ENCODE assay signal across 7 cellular contexts in genomic region chr4:129602447-129602846, GRCh38.
"Had no signal": no experiment of that assay in that cellular context is flagged by ENCODE, and none has a peak within 500 bp of the region (broad histone marks: within the 10 kb centered on the region; RNA-seq: fewer than 3 reads in every experiment).

No MANE protein-coding gene starts in this region.

- H3K9ac ChIP-seq: KMS-11 had no signal

- H3K4me3 ChIP-seq: K562 had no signal

- H3K36me3 Mint-ChIP-seq: IgD-negative memory B cell had no signal

- H3K4me3 Mint-ChIP-seq: IgD-negative memory B cell had no signal

- FAIRE-seq: HTR-8/SVneo, K562 had no signal

- H3K4me2 ChIP-seq: KMS-11 had no signal

- H3K27me3 Mint-ChIP-seq: IgD-negative memory B cell had no signal

- DNase-seq: IMR-90, KBM-7, KG1 had no signal

- H3K4me1 Mint-ChIP-seq: IgD-negative memory B cell had no signal

- ATAC-seq: K562 had no signal

- H3K27ac ChIP-seq: KMS-11 had no signal

- H3K27ac Mint-ChIP-seq: IgD-negative memory B cell had no signal
